8 cellular contexts compared by ENCODE assay signal in the genomic region with DNA sequence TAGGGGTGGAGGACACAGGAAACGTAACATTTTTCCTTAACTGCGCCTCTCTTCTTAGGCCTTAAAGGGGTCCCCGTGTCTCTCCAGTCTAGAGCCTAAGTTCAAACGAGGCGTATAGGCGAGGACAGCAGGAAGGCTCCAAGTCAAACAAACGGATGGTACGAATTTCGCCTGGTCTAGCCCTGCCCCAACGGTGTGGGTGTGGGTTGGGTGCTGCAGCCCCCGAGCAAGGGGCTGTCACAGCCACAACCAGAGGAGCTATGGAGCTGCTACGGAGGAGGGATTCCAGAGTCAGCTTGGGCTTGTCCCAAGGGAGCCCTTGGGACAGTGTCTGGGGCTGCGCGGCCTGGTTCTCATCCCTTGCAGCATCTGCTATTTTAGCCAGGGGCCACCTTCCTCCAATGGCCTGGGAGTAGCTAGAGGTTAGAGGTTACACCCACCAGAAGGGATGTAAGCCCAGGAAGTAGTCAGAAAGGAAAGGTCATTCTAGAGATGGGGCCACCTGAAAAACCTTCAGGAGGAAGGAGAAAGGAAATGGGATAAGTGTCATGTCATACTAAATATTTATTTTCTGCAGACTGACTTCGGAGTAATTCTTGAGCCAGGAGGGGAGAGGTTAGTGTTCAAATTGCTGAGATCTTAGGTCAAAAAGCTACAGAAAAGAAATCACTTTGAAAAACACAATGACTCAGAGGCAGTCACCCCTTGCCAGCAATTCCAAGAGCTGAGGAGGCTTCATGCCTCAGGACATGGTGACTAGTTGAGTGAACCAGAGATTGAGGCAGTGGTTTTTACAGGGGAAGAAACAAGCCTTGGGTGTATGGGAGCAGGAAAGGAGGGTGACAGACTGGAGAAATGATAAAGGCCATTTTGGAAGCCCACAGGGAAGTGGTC. TPM values are rescaled to one million over a fixed set of nuclear protein-coding genes. Genes with fewer than 3 reads are reported as not detected.
A peak's percentile ranks its signal among the peaks of the same experiment; 100 is the strongest.
DNase-seq lines count a peak whose midpoint lies in the region; ATAC-seq and TF ChIP-seq lines count a peak whose summit lies in the region.

No MANE protein-coding gene starts in this region.

- H3K36me3 Mint-ChIP-seq in HFFc6 (ENCODE audit: low read depth), result peaks cover 20% of the 10 kb centered on the region
- peaks cover 29% of the 10 kb centered on the region for H3K36me3 Mint-ChIP-seq in activated CD4-positive, alpha-beta memory T cell treated with anti-CD3 and anti-CD28 coated beads for 36 hours

- H3K4me3 Mint-ChIP-seq in HFFc6, result peak overlapping the region; percentile 89
- H3K4me3 Mint-ChIP-seq in activated CD4-positive, alpha-beta memory T cell treated with anti-CD3 and anti-CD28 coated beads for 36 hours, result peak overlapping the region; percentile 88

- no peak overlapping the region for H2BK5ac ChIP-seq in trophoblast cell (ENCODE audit: low read depth, low read length, poor library complexity)

- no peak overlapping the region for H2BK120ac ChIP-seq in trophoblast cell (ENCODE audit: insufficient read depth, low read length, poor library complexity)

- H3K9me3 ChIP-seq in gastroesophageal sphincter, result no peaks in the 10 kb centered on the region
- no peaks in the 10 kb centered on the region for H3K9me3 ChIP-seq in trophoblast cell (ENCODE audit: insufficient read depth, low read depth, low read length)

- POLR2A ChIA-PET in activated CD4-positive, alpha-beta memory T cell treated with anti-CD3 and anti-CD28 coated beads for 36 hours (lab: Charles Lee), result interaction anchor here (0.9 to 3.2 kb wide), 12 partner anchors 11 to 278 kb away, joined by 5 to 16 read pairs (median 8); a partner anchor contains a TSS

- no peaks in the 10 kb centered on the region for H3K79me2 ChIP-seq in trophoblast cell (ENCODE audit: control insufficient read depth, insufficient read depth, low read length, poor library complexity)

- peaks cover 6% of the 10 kb centered on the region for H3K79me1 ChIP-seq in trophoblast cell (ENCODE audit: low read length)

- peak overlapping the region; percentile 28 for H4K12ac ChIP-seq in trophoblast cell (ENCODE audit: low read depth, low read length)

- H3K4me1 Mint-ChIP-seq in HFFc6 (ENCODE audit: low read depth), result peaks cover 62% of the 10 kb centered on the region
- peaks cover 43% of the 10 kb centered on the region for H3K4me1 Mint-ChIP-seq in activated CD4-positive, alpha-beta memory T cell treated with anti-CD3 and anti-CD28 coated beads for 36 hours (ENCODE audit: low read depth)

- H3K23ac ChIP-seq in trophoblast cell (ENCODE audit: low read length), result no peak overlapping the region

- H3K4me2 ChIP-seq in trophoblast cell (ENCODE audit: low read length), result peak overlapping the region; percentile 91

- peak overlapping the region; percentile 63 for H4K8ac ChIP-seq in trophoblast cell (ENCODE audit: low read depth, low read length)

- H3K9me3 Mint-ChIP-seq in HFFc6, result no peaks in the 10 kb centered on the region
- no peaks in the 10 kb centered on the region for H3K9me3 Mint-ChIP-seq in activated CD4-positive, alpha-beta memory T cell treated with anti-CD3 and anti-CD28 coated beads for 36 hours

- no peak for ATAC-seq in gastroesophageal sphincter

- WGBS in gastroesophageal sphincter (ENCODE audit: low coverage in 1 of 2), 2 donors, result 50 to 53% methylated on average over 1 of the region's 15 CpGs
- no CpG with 5 or more reads among the region's 15 CpGs for WGBS in trophoblast cell (ENCODE audit: extremely low coverage, insufficient coverage, insufficient read length)

- H2AFZ ChIP-seq in trophoblast cell (ENCODE audit: insufficient read depth, low read length, poor library complexity), result no peak overlapping the region

- peaks cover 6% of the 10 kb centered on the region for H3K27me3 Mint-ChIP-seq in HFFc6 (ENCODE audit: insufficient read depth)
- peaks cover 3% of the 10 kb centered on the region for H3K27me3 Mint-ChIP-seq in activated CD4-positive, alpha-beta memory T cell treated with anti-CD3 and anti-CD28 coated beads for 36 hours

- no peak for TF ChIP-seq POLR2A in gastroesophageal sphincter (IDR thresholded peaks at IDR 0.05)

- no peak overlapping the region for H2BK12ac ChIP-seq in trophoblast cell (ENCODE audit: low read length)

- H3K14ac ChIP-seq in trophoblast cell (ENCODE audit: low read length), result peak overlapping the region; percentile 9

- DNase-seq in HFFc6 (peak; percentile 96), trophoblast cell (peak; percentile 44 to 48), NCI-H146 (lab: John Stamatoyannopoulos, UW) (no peak), NCI-H128 (lab: John Stamatoyannopoulos, UW; ENCODE audit: unreplicated experiment) (no peak), SW 1271 (lab: John Stamatoyannopoulos, UW) (no peak)
- peak; percentile 55 for DNase-seq in activated CD4-positive, alpha-beta memory T cell treated with anti-CD3 and anti-CD28 coated beads for 36 hours

- CTCF ChIA-PET in activated CD4-positive, alpha-beta memory T cell treated with anti-CD3 and anti-CD28 coated beads for 36 hours (lab: Charles Lee), result interaction anchor here (0.7 to 8.1 kb wide), 22 partner anchors 8 to 316 kb away, joined by 3 to 101 read pairs (median 5); a partner anchor contains a TSS

- H4K91ac ChIP-seq in trophoblast cell (ENCODE audit: low read depth, low read length), result peak overlapping the region; percentile 3

- peak overlapping the region; percentile 99 for H3K27ac Mint-ChIP-seq in HFFc6
- H3K27ac Mint-ChIP-seq in activated CD4-positive, alpha-beta memory T cell treated with anti-CD3 and anti-CD28 coated beads for 36 hours, result peak overlapping the region; percentile 85

- H3K4me1 ChIP-seq in gastroesophageal sphincter, result peaks cover 3 to 32% (median 20%) of the 10 kb centered on the region in 3 donors
- H3K4me1 ChIP-seq in trophoblast cell (ENCODE audit: control insufficient read depth in 1 of 2, insufficient read depth in 2 of 2, low read length in 2 of 2), result peaks cover 12 to 14% of the 10 kb centered on the region in 2 experiments

- no peak for TF ChIP-seq EP300 in gastroesophageal sphincter (IDR thresholded peaks at IDR 0.05)

- no peak for TF ChIP-seq CTCF in C4-2B (conservative IDR thresholded peaks at IDR 0.05)
- no peak for TF ChIP-seq CTCF in HFFc6 (IDR thresholded peaks at IDR 0.05)
- no peak for TF ChIP-seq CTCF in gastroesophageal sphincter (IDR thresholded peaks at IDR 0.05)

- H3K4me3 ChIP-seq in gastroesophageal sphincter, result peak overlapping the region; percentile 36 to 57
- H3K4me3 ChIP-seq in trophoblast cell (ENCODE audit: low read depth, low read length), result peak overlapping the region; percentile 73

- intact Hi-C loops in activated CD4-positive, alpha-beta memory T cell treated with anti-CD3 and anti-CD28 coated beads for 36 hours (cut with micrococcal nuclease), result loop anchor here (1.0 to 2.0 kb wide), 8 partner anchors 21 to 235 kb away; a partner anchor contains a TSS

- H3K27ac ChIP-seq in C4-2B, result peak overlapping the region; percentile 95
- peak overlapping the region; percentile 79 to 89 (median 86) for H3K27ac ChIP-seq in gastroesophageal sphincter
- H3K27ac ChIP-seq in trophoblast cell (ENCODE audit: low read depth, low read length), result peak overlapping the region; percentile 25

- H3K9ac ChIP-seq in trophoblast cell (ENCODE audit: low read length), result peak overlapping the region; percentile 78

- H2AK5ac ChIP-seq in trophoblast cell (ENCODE audit: low read length), result peak overlapping the region; percentile 13

- no peak overlapping the region for H3K4ac ChIP-seq in trophoblast cell (ENCODE audit: low read depth, low read length)

- H3K18ac ChIP-seq in trophoblast cell (ENCODE audit: low read length), result no peak overlapping the region

- H3K36me3 ChIP-seq in gastroesophageal sphincter (peaks cover 0 to 26% of the 10 kb centered on the region in 2 donors), trophoblast cell (ENCODE audit: control insufficient read depth in 1 of 2, insufficient read depth in 2 of 2, low read length in 2 of 2) (peaks cover 5% of the 10 kb centered on the region in 2 experiments)

- H3K27me3 ChIP-seq in gastroesophageal sphincter (peaks cover 6% of the 10 kb centered on the region), trophoblast cell (ENCODE audit: insufficient read depth, low read length) (no peaks in the 10 kb centered on the region)

RNA-seq across cellular contexts. Expression of a gene that starts 21.7 kb away (rescaled TPM):
- 10 to 100 TPM; 35.7 to 51.4 (median 44.4) TPM for total RNA-seq in HFFc6 (2021; fragmentation: NEBNext Ultra II Directional; extraction: Animal tissue kit (Norgen Biotek cat#: 25700))
- 10 to 100 TPM; 32.7 to 33.7 TPM for total RNA-seq in activated CD4-positive, alpha-beta memory T cell treated with anti-CD3 and anti-CD28 coated beads for 36 hours
- 10 to 100 TPM; 18.1 to 45.5 (median 31.5) TPM for total RNA-seq in gastroesophageal sphincter
- 38.7 and 41.6 TPM in 2 replicates for polyA plus RNA-seq in trophoblast cell (2013)

RNA-seq across cellular contexts. Expression of a gene that starts 21.9 kb away (rescaled TPM):
- 1,000 to 10,000 TPM; 1,449 to 2,347 (median 1,965) TPM for total RNA-seq in HFFc6 (2021; fragmentation: NEBNext Ultra II Directional; extraction: Animal tissue kit (Norgen Biotek cat#: 25700))
- total RNA-seq in activated CD4-positive, alpha-beta memory T cell treated with anti-CD3 and anti-CD28 coated beads for 36 hours, result 1,000 to 10,000 TPM; 4,372 to 4,391 TPM
- total RNA-seq in gastroesophageal sphincter, result 1,000 to 10,000 TPM; 1,175 to 3,464 (median 2,399) TPM
- 5,560 and 5,594 TPM in 2 replicates for polyA plus RNA-seq in trophoblast cell (2013)

RNA-seq across cellular contexts. Expression of a gene that starts 26.9 kb away (rescaled TPM):
- total RNA-seq in HFFc6 (2021; fragmentation: NEBNext Ultra II Directional; extraction: Animal tissue kit (Norgen Biotek cat#: 25700)), result 1 to 10 TPM in 5 of 6 experiments, under 1 TPM in 1; 0.66 to 3.0 (median 2.7) TPM
- total RNA-seq in activated CD4-positive, alpha-beta memory T cell treated with anti-CD3 and anti-CD28 coated beads for 36 hours, result 1 to 10 TPM; 5.9 to 6.7 TPM
- 10 to 100 TPM; 12.2 to 23.8 (median 17.3) TPM for total RNA-seq in gastroesophageal sphincter
- polyA plus RNA-seq in trophoblast cell (2013), result 4.4 TPM in 2 replicates

RNA-seq across cellular contexts. Expression of a gene that starts 39.1 kb away (rescaled TPM):
- 10 to 100 TPM; 71.0 to 89.9 (median 74.6) TPM for total RNA-seq in HFFc6 (2021; fragmentation: NEBNext Ultra II Directional; extraction: Animal tissue kit (Norgen Biotek cat#: 25700))
- 10 to 100 TPM; 59.4 to 60.7 TPM for total RNA-seq in activated CD4-positive, alpha-beta memory T cell treated with anti-CD3 and anti-CD28 coated beads for 36 hours
- 10 to 100 TPM; 26.4 to 39.2 (median 35.6) TPM for total RNA-seq in gastroesophageal sphincter
- 60.7 and 63.5 TPM in 2 replicates for polyA plus RNA-seq in trophoblast cell (2013)

RNA-seq across cellular contexts. Expression of a gene that starts 39.4 kb away (rescaled TPM):
- total RNA-seq in HFFc6 (2021; fragmentation: NEBNext Ultra II Directional; extraction: Animal tissue kit (Norgen Biotek cat#: 25700)), result 10 to 100 TPM; 52.1 to 73.7 (median 69.7) TPM
- 10 to 100 TPM; 78.5 to 90.9 TPM for total RNA-seq in activated CD4-positive, alpha-beta memory T cell treated with anti-CD3 and anti-CD28 coated beads for 36 hours
- total RNA-seq in gastroesophageal sphincter, result 10 to 100 TPM; 40.6 to 55.5 (median 50.6) TPM
- 67.7 and 69.0 TPM in 2 replicates for polyA plus RNA-seq in trophoblast cell (2013)

Comparison
In these comparisons a context has a peak if more than half of its experiments do, and no peak if none do; other contexts are left out.
1. H3K27ac ChIP-seq: peak in every context shown above with its lines; median percentile 95 in C4-2B; 86 in gastroesophageal sphincter; 25 in trophoblast cell.
2. DNase-seq: peak in HFFc6 (single experiment), activated CD4-positive, alpha-beta memory T cell treated with anti-CD3 and anti-CD28 coated beads for 36 hours (single experiment) and trophoblast cell (2 of 2); none in NCI-H146 (single experiment), NCI-H128 (single experiment) and SW 1271 (0 of 2).